ENCODE assay signal across 26 cellular contexts in the genomic region with DNA sequence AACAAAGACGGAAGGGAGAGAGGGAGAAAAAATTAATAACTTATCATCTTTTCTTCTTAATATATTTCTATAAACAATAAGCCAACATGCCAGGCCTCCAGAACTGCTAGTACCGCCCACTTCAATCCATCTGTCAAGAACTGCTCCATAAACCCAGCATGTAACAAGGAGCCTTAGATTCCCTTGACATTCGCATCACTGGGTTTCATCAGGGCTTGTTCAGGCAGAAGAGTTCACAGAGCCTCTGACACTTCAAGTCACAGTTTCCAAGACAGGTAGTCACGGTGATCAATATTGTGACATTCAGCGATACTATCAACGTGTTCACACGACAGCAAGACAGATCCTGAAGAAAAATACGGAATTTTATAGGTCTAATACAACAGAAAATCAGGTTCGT.
DNase-seq lines count a peak whose midpoint lies in the region; ATAC-seq and TF ChIP-seq lines count a peak whose summit lies in the region.
"Had no signal": no experiment of that assay in that cellular context is flagged by ENCODE, and none has a peak within 500 bp of the region (broad histone marks: within the 10 kb centered on the region; RNA-seq: fewer than 3 reads in every experiment).

No MANE protein-coding gene starts in this region.

- DNase-seq in activated naive CD8-positive, alpha-beta T cell treated with anti-CD3 and anti-CD28 coated beads, Interleukin-2, amount 50 U/mL, for 24 hours: no peak
- DNase-seq in activated naive CD8-positive, alpha-beta T cell treated with anti-CD3 and anti-CD28 coated beads for 36 hours: no peak
- peak; percentile 28 for DNase-seq in NCI-H69 (lab: John Stamatoyannopoulos, UW)
- no peak for DNase-seq in immature natural killer cell
- no peak for DNase-seq in smooth muscle cell (lab: John Stamatoyannopoulos, UW; ENCODE audit: unreplicated experiment)
- DNase-seq: activated CD4-positive, CD25-positive, alpha-beta regulatory T cell treated with anti-CD3 and anti-CD28 coated beads, Interleukin-2, amount 50 U/mL, for 72 hours; activated CD8-positive, alpha-beta T cell treated with anti-CD3 and anti-CD28 coated beads, Interleukin-2, amount 10 ng/mL, durations not matched to agents 7 days and 5 days; activated naive CD4-positive, alpha-beta T cell treated with Interleukin-2 at 50 U/mL for 16 hours; COR-L47; heart left ventricle; mesenchymal stem cell; MV-4-11; naive B cell; NCI-H146; right cardiac atrium; stimulated activated CD4-positive, alpha-beta T cell treated with anti-CD3 and anti-CD28 coated beads, Interleukin-12 subunit alpha, Interleukin-12 subunit beta, amount 100 ng/mL, for 4 hours; stimulated activated naive CD4-positive, alpha-beta T cell treated with Interleukin-2 at 50 U/mL for 16 hours; T-helper 1 cell; testis had no signal

- H3K27me3 ChIP-seq in smooth muscle cell (ENCODE audit: low read depth): no peaks in the 10 kb centered on the region
- H3K27me3 ChIP-seq: BLaER1 treated with 17β-estradiol and CSF1 and Interleukin-3, amounts not matched to agents 10 nM and 100 nM; heart left ventricle; testis; vagina had no signal

- H3K36me3 ChIP-seq in smooth muscle cell (ENCODE audit: low read depth): peaks cover 4% of the 10 kb centered on the region

- H4K20me1 ChIP-seq in smooth muscle cell (ENCODE audit: low read depth): peaks cover 85% of the 10 kb centered on the region

- H3F3A ChIP-seq in smooth muscle cell (ENCODE audit: low read depth): peaks cover 9% of the 10 kb centered on the region

- peak overlapping the region; percentile 69 for H3K27ac ChIP-seq in smooth muscle cell (ENCODE audit: low read depth)
- H3K27ac ChIP-seq: BLaER1 treated with 17β-estradiol and CSF1 and Interleukin-3, amounts not matched to agents 10 nM and 100 nM; epithelial cell of prostate; testis; vagina had no signal

- peaks cover 22% of the 10 kb centered on the region for H3K4me1 Mint-ChIP-seq in activated naive CD8-positive, alpha-beta T cell treated with anti-CD3 and anti-CD28 coated beads, Interleukin-2, amount 50 U/mL, for 24 hours
- H3K4me1 Mint-ChIP-seq in activated naive CD8-positive, alpha-beta T cell treated with anti-CD3 and anti-CD28 coated beads for 36 hours: peaks cover 26% of the 10 kb centered on the region
- H3K4me1 Mint-ChIP-seq in immature natural killer cell: peaks cover 22 to 60% of the 10 kb centered on the region in 2 donors

- H3K4me1 ChIP-seq in smooth muscle cell (ENCODE audit: low read depth): peaks cover 15% of the 10 kb centered on the region
- H3K4me1 ChIP-seq: BLaER1 treated with 17β-estradiol and CSF1 and Interleukin-3, amounts not matched to agents 10 nM and 100 nM; testis had no signal

- H3K9ac ChIP-seq in smooth muscle cell (ENCODE audit: low read depth): no peak overlapping the region
- H3K9ac ChIP-seq: BLaER1 treated with 17β-estradiol and CSF1 and Interleukin-3, amounts not matched to agents 10 nM and 100 nM had no signal

- no peaks in the 10 kb centered on the region for H3K27me3 Mint-ChIP-seq in activated naive CD8-positive, alpha-beta T cell treated with anti-CD3 and anti-CD28 coated beads, Interleukin-2, amount 50 U/mL, for 24 hours
- no peaks in the 10 kb centered on the region for H3K27me3 Mint-ChIP-seq in activated naive CD8-positive, alpha-beta T cell treated with anti-CD3 and anti-CD28 coated beads for 36 hours
- no peaks in the 10 kb centered on the region for H3K27me3 Mint-ChIP-seq in immature natural killer cell (ENCODE audit: low read depth in 3 of 3)
- H3K27me3 Mint-ChIP-seq: naive B cell had no signal

- H3K79me2 ChIP-seq in smooth muscle cell (ENCODE audit: low read depth): peaks cover 51% of the 10 kb centered on the region

- no peaks in the 10 kb centered on the region for H3K9me3 ChIP-seq in smooth muscle cell (replicated peaks; ENCODE audit: low read depth)
- H3K9me3 ChIP-seq: BLaER1 treated with 17β-estradiol and CSF1 and Interleukin-3, amounts not matched to agents 10 nM and 100 nM; heart left ventricle; testis; vagina had no signal

- TF ChIP-seq CTCF in smooth muscle cell (IDR thresholded peaks at IDR 0.05; ENCODE audit: borderline replicate concordance, insufficient read depth, poor library complexity, severe bottlenecking): no peak

- no peaks in the 10 kb centered on the region for H3K9me3 Mint-ChIP-seq in activated naive CD8-positive, alpha-beta T cell treated with anti-CD3 and anti-CD28 coated beads, Interleukin-2, amount 50 U/mL, for 24 hours
- H3K9me3 Mint-ChIP-seq in activated naive CD8-positive, alpha-beta T cell treated with anti-CD3 and anti-CD28 coated beads for 36 hours: no peaks in the 10 kb centered on the region
- H3K9me3 Mint-ChIP-seq in immature natural killer cell: no peaks in the 10 kb centered on the region
- H3K9me3 Mint-ChIP-seq: naive B cell had no signal

- ATAC-seq in activated naive CD8-positive, alpha-beta T cell treated with anti-CD3 and anti-CD28 coated beads, Interleukin-2, amount 50 U/mL, for 24 hours: no peak
- ATAC-seq in GM19467 (IDR thresholded peaks at IDR 0.05; ENCODE audit: unreplicated experiment) (no peak), GM21526 (IDR thresholded peaks at IDR 0.05; ENCODE audit: low FRiP score, unreplicated experiment) (no peak), GM18519 (IDR thresholded peaks at IDR 0.05; ENCODE audit: low FRiP score, unreplicated experiment) (no peak)
- ATAC-seq: activated CD8-positive, alpha-beta T cell treated with anti-CD3 and anti-CD28 coated beads, Interleukin-2, amount 10 ng/mL, durations not matched to agents 7 days and 5 days; left lobe of liver had no signal

- WGBS in smooth muscle cell (ENCODE audit: low lambda C conversion rate): 84% methylated on average over 9 of the region's 9 CpGs

- H3K36me3 Mint-ChIP-seq in activated naive CD8-positive, alpha-beta T cell treated with anti-CD3 and anti-CD28 coated beads, Interleukin-2, amount 50 U/mL, for 24 hours (ENCODE audit: low read depth): peaks cover under 1% of the 10 kb centered on the region
- H3K36me3 Mint-ChIP-seq in activated naive CD8-positive, alpha-beta T cell treated with anti-CD3 and anti-CD28 coated beads for 36 hours: peaks cover 3% of the 10 kb centered on the region
- peaks cover 0 to 7% (median 5%) of the 10 kb centered on the region in 3 donors for H3K36me3 Mint-ChIP-seq in immature natural killer cell
- H3K36me3 Mint-ChIP-seq: naive B cell had no signal

- no peak overlapping the region for H2AFZ ChIP-seq in smooth muscle cell (ENCODE audit: low read depth)

- H3K4me3 Mint-ChIP-seq in activated naive CD8-positive, alpha-beta T cell treated with anti-CD3 and anti-CD28 coated beads, Interleukin-2, amount 50 U/mL, for 24 hours: no peak overlapping the region
- H3K4me3 Mint-ChIP-seq in activated naive CD8-positive, alpha-beta T cell treated with anti-CD3 and anti-CD28 coated beads for 36 hours: no peak overlapping the region
- H3K4me3 Mint-ChIP-seq in immature natural killer cell: no peak overlapping the region
- H3K4me3 Mint-ChIP-seq: activated CD8-positive, alpha-beta T cell treated with anti-CD3 and anti-CD28 coated beads, Interleukin-2, amount 10 ng/mL, durations not matched to agents 7 days and 5 days; naive B cell had no signal

- no peak overlapping the region for H3K4me3 ChIP-seq in smooth muscle cell
- H3K4me3 ChIP-seq: BLaER1 treated with 17β-estradiol and CSF1 and Interleukin-3, amounts not matched to agents 10 nM and 100 nM; heart left ventricle; testis; vagina had no signal

- H3K27ac Mint-ChIP-seq in activated naive CD8-positive, alpha-beta T cell treated with anti-CD3 and anti-CD28 coated beads, Interleukin-2, amount 50 U/mL, for 24 hours: peak overlapping the region; percentile 17
- H3K27ac Mint-ChIP-seq in activated naive CD8-positive, alpha-beta T cell treated with anti-CD3 and anti-CD28 coated beads for 36 hours: no peak overlapping the region
- H3K27ac Mint-ChIP-seq in immature natural killer cell: peak overlapping the region in 5 of 6 donors; percentile 1 to 46 (median 29)
- H3K27ac Mint-ChIP-seq: activated CD8-positive, alpha-beta T cell treated with anti-CD3 and anti-CD28 coated beads, Interleukin-2, amount 10 ng/mL, durations not matched to agents 7 days and 5 days had no signal

- H3K4me2 ChIP-seq in smooth muscle cell: no peak overlapping the region
- H3K4me2 ChIP-seq: BLaER1 treated with 17β-estradiol and CSF1 and Interleukin-3, amounts not matched to agents 10 nM and 100 nM had no signal
